1 cellular context compared by ENCODE assay signal in the genomic region with DNA sequence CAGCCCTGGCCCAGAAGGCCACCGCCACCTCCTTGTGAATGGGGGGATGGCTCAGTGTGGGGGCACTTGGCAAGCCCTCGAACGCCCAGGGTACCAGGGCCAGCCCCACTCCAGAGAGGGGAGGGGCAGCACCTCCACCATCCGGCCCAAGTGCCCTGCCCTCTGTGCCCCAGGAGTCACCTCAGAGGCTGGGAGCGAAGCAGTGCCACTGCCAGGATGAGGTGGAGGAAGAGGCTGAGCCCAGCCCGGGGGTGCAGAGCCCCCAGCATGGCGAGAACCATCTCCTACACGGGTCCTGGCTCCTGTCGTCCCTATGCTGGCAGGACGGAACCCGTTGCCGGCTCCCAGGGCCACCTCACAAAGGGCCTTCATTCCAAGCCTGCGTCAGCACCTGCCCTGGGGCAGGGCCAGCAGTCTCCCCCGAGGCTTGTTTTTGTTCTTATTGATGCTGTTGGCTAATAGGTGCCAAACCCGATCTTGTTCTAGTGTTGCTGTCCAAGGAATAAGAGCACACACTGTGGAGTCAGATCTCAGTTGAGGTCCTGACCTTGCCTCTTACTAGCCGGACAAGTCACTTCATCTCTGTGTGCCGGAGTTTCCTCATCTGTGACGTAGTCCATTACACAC.
TF ChIP-seq lines count a peak whose summit lies in the region.

A gene with protein sequence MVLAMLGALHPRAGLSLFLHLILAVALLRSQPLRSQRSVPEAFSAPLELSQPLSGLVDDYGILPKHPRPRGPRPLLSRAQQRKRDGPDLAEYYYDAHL (minus strand): TSS at position 307 of the 627 bp plus-strand sequence. CDS start 26 bp downstream, at position 281.

TF ChIP-seq in endothelial cell of umbilical vein, 7 proteins besides CTCF, POLR2A, EP300 and RAD21:
- TF ChIP-seq POLR2AphosphoS5 (IDR thresholded peaks at IDR 0.05; ENCODE audit: insufficient read depth, low read depth, low read length) = peak; percentile 11
- no peak for TF ChIP-seq GATA2 (IDR thresholded peaks at IDR 0.05; ENCODE audit: insufficient read depth, insufficient read length, low read depth, low read length)
